ENCODE assay signal across 8 cellular contexts in genomic region chr1:47313915-47314664, GRCh38. TPM values are rescaled to one million over a fixed set of nuclear protein-coding genes. Genes with fewer than 3 reads are reported as not detected.
DNase-seq lines count a peak whose midpoint lies in the region; ATAC-seq and TF ChIP-seq lines count a peak whose summit lies in the region.

STIL (minus strand) TSS chr1:47314147; CDS start chr1:47310319, 3,828 bp downstream.

- H3K27ac ChIP-seq in DND-41 (ENCODE audit: low read length) (peak within 1 kb of the TSS; percentile 89), GM23248 (peak within 1 kb of the TSS; percentile 90)

- intact Hi-C loops in activated T-helper 1 cell treated with anti-CD3 and anti-CD28 coated beads, Interleukin-12 subunit alpha, Interleukin-12 subunit beta, Interleukin-2, Interleukin-4 antibody, amounts not matched to agents 30 ng/mL and 10 ng/mL and 1 ng/mL, durations not matched to agents 14 hours and 24 hours and 36 hours (cut with micrococcal nuclease), result loop anchor here (1.0 to 5.0 kb wide), 5 partner anchors 20 to 595 kb away; partner anchors contain the start of genes EFCAB14 and FOXD2

- H3K9ac ChIP-seq in DND-41 (ENCODE audit: low read depth, low read length), result peak within 1 kb of the TSS; percentile 72
- H3K9ac ChIP-seq in GM23248, result peak within 1 kb of the TSS; percentile 93

- H3K9me3 ChIP-seq in DND-41 (ENCODE audit: insufficient read depth, low read length, severe bottlenecking) (no peaks in the 10 kb centered on the region), GM23248 (ENCODE audit: low read depth) (no peaks in the 10 kb centered on the region)

- H3F3A ChIP-seq in GM23248 (ENCODE audit: insufficient read depth), result peaks cover 30% of the 10 kb centered on the region

- peaks cover 33% of the 10 kb centered on the region for H3K4me1 ChIP-seq in DND-41 (ENCODE audit: insufficient read depth, low read length)
- H3K4me1 ChIP-seq in GM23248 (ENCODE audit: insufficient read depth), result peaks cover 25% of the 10 kb centered on the region

- H3K36me3 ChIP-seq in DND-41 (ENCODE audit: insufficient read depth, low read length), result peaks cover 29% of the 10 kb centered on the region
- H3K36me3 ChIP-seq in GM23248 (ENCODE audit: low read depth), result peaks cover 11% of the 10 kb centered on the region

- peak within 1 kb of the TSS; percentile 76 for H2AFZ ChIP-seq in DND-41 (ENCODE audit: low read depth, low read length)
- peak within 1 kb of the TSS; percentile 90 for H2AFZ ChIP-seq in GM23248

- peaks cover 27% of the 10 kb centered on the region for H3K4me1 Mint-ChIP-seq in activated T-helper 1 cell treated with anti-CD3 and anti-CD28 coated beads, Interleukin-12 subunit alpha, Interleukin-12 subunit beta, Interleukin-2, Interleukin-4 antibody, amounts not matched to agents 30 ng/mL and 10 ng/mL and 1 ng/mL, durations not matched to agents 14 hours and 24 hours and 36 hours (ENCODE audit: low read depth)
- H3K4me1 Mint-ChIP-seq in naive B cell, result peaks cover 8 to 17% (median 10%) of the 10 kb centered on the region in 3 donors
- peaks cover 16% of the 10 kb centered on the region for H3K4me1 Mint-ChIP-seq in stimulated activated memory B cell treated with anti-CD40 and anti-IgM and Interleukin-4, amounts not matched to agents 10 μg/mL and 1 μg/mL and 100 μg/mL, for 72 hours

- H3K36me3 Mint-ChIP-seq in activated T-helper 1 cell treated with anti-CD3 and anti-CD28 coated beads, Interleukin-12 subunit alpha, Interleukin-12 subunit beta, Interleukin-2, Interleukin-4 antibody, amounts not matched to agents 30 ng/mL and 10 ng/mL and 1 ng/mL, durations not matched to agents 14 hours and 24 hours and 36 hours (ENCODE audit: low read depth), result peaks cover 10% of the 10 kb centered on the region
- H3K36me3 Mint-ChIP-seq in naive B cell, result no peaks in the 10 kb centered on the region
- H3K36me3 Mint-ChIP-seq in stimulated activated memory B cell treated with anti-CD40 and anti-IgM and Interleukin-4, amounts not matched to agents 10 μg/mL and 1 μg/mL and 100 μg/mL, for 72 hours, result no peaks in the 10 kb centered on the region

- DNase-seq in DND-41 (peak; percentile 99), GM23248 (peak; percentile 100), Kasumi-1 (lab: John Stamatoyannopoulos, UW) (peak; percentile 100), RPMI7951 (ENCODE audit: low read depth) (peak; percentile 99), fibroblast of gingiva (ENCODE audit: low read depth) (peak; percentile 99), naive B cell (peak; percentile 95)
- DNase-seq in activated T-helper 1 cell treated with anti-CD3 and anti-CD28 coated beads, Interleukin-12 subunit alpha, Interleukin-12 subunit beta, Interleukin-2, Interleukin-4 antibody, amounts not matched to agents 30 ng/mL and 10 ng/mL and 1 ng/mL, durations not matched to agents 14 hours and 24 hours and 36 hours (ENCODE audit: low spot score), result peak; percentile 98

- no peaks in the 10 kb centered on the region for H3K9me2 ChIP-seq in GM23248 (ENCODE audit: insufficient read depth)

- peak; percentile 92 for ATAC-seq in DND-41 (ENCODE audit: insufficient read depth, low read depth)
- ATAC-seq in naive B cell (ENCODE audit: low read depth in 2 of 2), result peak; percentile 95 to 96
- peak; percentile 99 for ATAC-seq in stimulated activated memory B cell treated with anti-CD40 and anti-IgM and Interleukin-4, amounts not matched to agents 10 μg/mL and 1 μg/mL and 100 μg/mL, for 72 hours

- peak within 1 kb of the TSS; percentile 76 for H3K4me2 ChIP-seq in DND-41 (ENCODE audit: insufficient read depth, low read length)
- H3K4me2 ChIP-seq in GM23248 (ENCODE audit: unreplicated experiment), result peak within 1 kb of the TSS; percentile 88

- peak within 1 kb of the TSS; percentile 85 for H3K27ac Mint-ChIP-seq in activated T-helper 1 cell treated with anti-CD3 and anti-CD28 coated beads, Interleukin-12 subunit alpha, Interleukin-12 subunit beta, Interleukin-2, Interleukin-4 antibody, amounts not matched to agents 30 ng/mL and 10 ng/mL and 1 ng/mL, durations not matched to agents 14 hours and 24 hours and 36 hours
- H3K27ac Mint-ChIP-seq in naive B cell, result peak within 1 kb of the TSS; percentile 93 to 99 (median 98)
- peak within 1 kb of the TSS; percentile 94 for H3K27ac Mint-ChIP-seq in stimulated activated memory B cell treated with anti-CD40 and anti-IgM and Interleukin-4, amounts not matched to agents 10 μg/mL and 1 μg/mL and 100 μg/mL, for 72 hours

- H3K27me3 Mint-ChIP-seq in activated T-helper 1 cell treated with anti-CD3 and anti-CD28 coated beads, Interleukin-12 subunit alpha, Interleukin-12 subunit beta, Interleukin-2, Interleukin-4 antibody, amounts not matched to agents 30 ng/mL and 10 ng/mL and 1 ng/mL, durations not matched to agents 14 hours and 24 hours and 36 hours (ENCODE audit: insufficient read depth), result peaks cover 3% of the 10 kb centered on the region
- H3K27me3 Mint-ChIP-seq in naive B cell, result no peaks in the 10 kb centered on the region
- no peaks in the 10 kb centered on the region for H3K27me3 Mint-ChIP-seq in stimulated activated memory B cell treated with anti-CD40 and anti-IgM and Interleukin-4, amounts not matched to agents 10 μg/mL and 1 μg/mL and 100 μg/mL, for 72 hours

- H3K9me3 Mint-ChIP-seq in activated T-helper 1 cell treated with anti-CD3 and anti-CD28 coated beads, Interleukin-12 subunit alpha, Interleukin-12 subunit beta, Interleukin-2, Interleukin-4 antibody, amounts not matched to agents 30 ng/mL and 10 ng/mL and 1 ng/mL, durations not matched to agents 14 hours and 24 hours and 36 hours, result no peaks in the 10 kb centered on the region
- no peaks in the 10 kb centered on the region for H3K9me3 Mint-ChIP-seq in naive B cell
- no peaks in the 10 kb centered on the region for H3K9me3 Mint-ChIP-seq in stimulated activated memory B cell treated with anti-CD40 and anti-IgM and Interleukin-4, amounts not matched to agents 10 μg/mL and 1 μg/mL and 100 μg/mL, for 72 hours

- H3K27me3 ChIP-seq in DND-41 (ENCODE audit: insufficient read depth, low read length, poor library complexity) (no peaks in the 10 kb centered on the region), GM23248 (replicated peaks; ENCODE audit: insufficient read depth) (no peaks in the 10 kb centered on the region)

- H3K4me3 ChIP-seq in DND-41 (ENCODE audit: low read depth in 1 of 2, low read length in 2 of 2) (peak within 1 kb of the TSS; percentile 53 to 84), GM23248 (peak within 1 kb of the TSS; percentile 93)

- H4K20me1 ChIP-seq in DND-41 (ENCODE audit: insufficient read depth, low read length) (peaks cover 4% of the 10 kb centered on the region; the same call in 1 of the 2 replicates), GM23248 (ENCODE audit: insufficient read depth) (no peaks in the 10 kb centered on the region)

- WGBS in GM23248 (ENCODE audit: low coverage in 1 of 2, low lambda C conversion rate in 2 of 2, missing lambda C conversion rate in 2 of 2), 2 experiments, result 0 to 1% methylated on average over 52 to 54 of the region's 54 CpGs

- peak; percentile 0 for TF ChIP-seq CTCF in DND-41 (IDR thresholded peaks at IDR 0.05; ENCODE audit: borderline replicate concordance, extremely low read depth, low read length, poor library complexity, severe bottlenecking)

- in situ Hi-C loops in GM23248 (cut with MboI), result no loop called here

- H3K4me3 Mint-ChIP-seq in activated T-helper 1 cell treated with anti-CD3 and anti-CD28 coated beads, Interleukin-12 subunit alpha, Interleukin-12 subunit beta, Interleukin-2, Interleukin-4 antibody, amounts not matched to agents 30 ng/mL and 10 ng/mL and 1 ng/mL, durations not matched to agents 14 hours and 24 hours and 36 hours, result peak within 1 kb of the TSS; percentile 94
- H3K4me3 Mint-ChIP-seq in naive B cell, result peak within 1 kb of the TSS; percentile 87 to 99 (median 97)
- H3K4me3 Mint-ChIP-seq in stimulated activated memory B cell treated with anti-CD40 and anti-IgM and Interleukin-4, amounts not matched to agents 10 μg/mL and 1 μg/mL and 100 μg/mL, for 72 hours, result peak within 1 kb of the TSS; percentile 94

- H3K79me2 ChIP-seq in DND-41 (ENCODE audit: insufficient read depth, low read length), result peaks cover 48% of the 10 kb centered on the region
- H3K79me2 ChIP-seq in GM23248 (ENCODE audit: insufficient read depth), result peaks cover 41% of the 10 kb centered on the region

RNA-seq across cellular contexts. Expression of gene STIL, which starts in this region (rescaled TPM):
- total RNA-seq in GM23248 (2014; rRNA removed; shearing (Covaris generic)), result 10.0 and 17.1 TPM in 2 replicates
- 5.6 and 7.2 TPM in 2 replicates for polyA plus RNA-seq in GM23248 (2016; fragmentation: Nextera tagmentation; extraction: Ambion mirVana)
- total RNA-seq in RPMI7951 (2014; rRNA removed; shearing (Covaris generic)), result 31.6 and 38.8 TPM in 2 replicates
- 25.8 and 26.3 TPM in 2 replicates for total RNA-seq in activated T-helper 1 cell treated with anti-CD3 and anti-CD28 coated beads, Interleukin-12 subunit alpha, Interleukin-12 subunit beta, Interleukin-2, Interleukin-4 antibody, amounts not matched to agents 30 ng/mL and 10 ng/mL and 1 ng/mL, durations not matched to agents 14 hours and 24 hours and 36 hours
- polyA plus RNA-seq in naive B cell (ENCODE audit: low read depth in 6 of 6), result 1 to 10 TPM in 1 of 6 donors, under 1 TPM in 4, not detected in 1; 0.12 to 1.2 (median 0.85) TPM

Comparison
In these comparisons a context has a peak if more than half of its experiments do, and no peak if none do; other contexts are left out.
1. Peak in every context shown above with its lines: DNase-seq, ATAC-seq, H3K4me3 ChIP-seq and H3K27ac ChIP-seq.